In genomic region chr10:89206402-89207180, GRCh38 we compare ENCODE assay signal across 8 cellular contexts. TPM values are rescaled to one million over a fixed set of nuclear protein-coding genes. Genes with fewer than 3 reads are reported as not detected.
DNase-seq lines count a peak whose midpoint lies in the region; ATAC-seq and TF ChIP-seq lines count a peak whose summit lies in the region.

No MANE protein-coding gene starts in this region.

- POLR2A ChIA-PET in RWPE1 (lab: Yijun Ruan, JAX; ENCODE audit: low non-redundant PET): no interaction called here

- peak overlapping the region; percentile 51 for H3K4me3 ChIP-seq in WI38 (ENCODE audit: low read depth, low read length)
- peak overlapping the region; percentile 56 for H3K4me3 ChIP-seq in effector memory CD4-positive, alpha-beta T cell (ENCODE audit: insufficient read depth, low read depth, low read length, poor library complexity, severe bottlenecking)
- H3K4me3 ChIP-seq in mucosa of descending colon: no peak overlapping the region
- H3K4me3 ChIP-seq in thyroid gland (replicated peaks in 1 of 3): peak overlapping the region in 1 of 3 donors; percentile 41

- DNase-seq in NCI-H82 (lab: John Stamatoyannopoulos, UW) (peak; percentile 14), NCI-H82 treated with DMSO at 0.1 percent for 48 hours (lab: John Stamatoyannopoulos, UW; ENCODE audit: unreplicated experiment) (no peak), mucosa of descending colon (peak; percentile 19 to 60 (median 44)), thyroid gland (peak; percentile 12 to 13), RWPE1 (ENCODE audit: low spot score) (no peak)
- peak in 2 of 3 donors; percentile 22 to 34 for DNase-seq in effector memory CD4-positive, alpha-beta T cell

- CTCF ChIA-PET in RWPE1 (lab: Yijun Ruan, JAX): interaction anchor here (1.1 to 2.7 kb wide), 3 partner anchors 11 to 272 kb away, joined by 3 to 20 read pairs (median 6); no protein-coding TSS in a partner anchor

- 13% methylated on average over 18 to 41 of the region's 42 CpGs for WGBS in thyroid gland, 2 donors

- H3K36me3 ChIP-seq in effector memory CD4-positive, alpha-beta T cell (ENCODE audit: control insufficient read depth, insufficient read depth, low read length): no peaks in the 10 kb centered on the region
- no peaks in the 10 kb centered on the region for H3K36me3 ChIP-seq in mucosa of descending colon (ENCODE audit: low read depth)
- no peaks in the 10 kb centered on the region for H3K36me3 ChIP-seq in thyroid gland

- no peak overlapping the region for H3K27ac ChIP-seq in effector memory CD4-positive, alpha-beta T cell (ENCODE audit: insufficient read depth, low read length, poor library complexity, severe bottlenecking)
- H3K27ac ChIP-seq in thyroid gland (no peak overlapping the region), RWPE1 (no peak overlapping the region)

- no peaks in the 10 kb centered on the region for H3K9me3 ChIP-seq in effector memory CD4-positive, alpha-beta T cell (ENCODE audit: control insufficient read depth, low read length)
- H3K9me3 ChIP-seq in mucosa of descending colon (no peaks in the 10 kb centered on the region), thyroid gland (no peaks in the 10 kb centered on the region)

- ATAC-seq in mucosa of descending colon (peak; percentile 58), GM19035 (IDR thresholded peaks at IDR 0.05; ENCODE audit: unreplicated experiment) (no peak)

- intact Hi-C loops in mucosa of descending colon (cut with DNase I, micrococcal nuclease) (no loop called here), thyroid gland (cut with DNase I) (loop anchor here (10.0 kb wide), 1 partner anchor 372 kb away; no protein-coding TSS in a partner anchor)

- TF ChIP-seq CTCF in WI38 (IDR thresholded peaks at IDR 0.05; ENCODE audit: low read depth, low read length) (no peak), mucosa of descending colon (IDR thresholded peaks at IDR 0.05) (no peak), thyroid gland (IDR thresholded peaks at IDR 0.05) (no peak), RWPE1 (conservative IDR thresholded peaks at IDR 0.05; ENCODE audit: low read depth) (no peak)

- peaks cover 16% of the 10 kb centered on the region for H3K4me1 ChIP-seq in effector memory CD4-positive, alpha-beta T cell (ENCODE audit: control insufficient read depth, insufficient read depth, low read length, poor library complexity, severe bottlenecking)
- H3K4me1 ChIP-seq in mucosa of descending colon (ENCODE audit: low read depth): peaks cover 19% of the 10 kb centered on the region
- H3K4me1 ChIP-seq in thyroid gland: peaks cover 14 to 18% of the 10 kb centered on the region in 2 donors

- H3K27me3 ChIP-seq in effector memory CD4-positive, alpha-beta T cell (replicated peaks; ENCODE audit: control insufficient read depth, insufficient read depth, low read length, poor library complexity, severe bottlenecking): peaks cover 14% of the 10 kb centered on the region
- H3K27me3 ChIP-seq in thyroid gland: no peaks in the 10 kb centered on the region

- TF ChIP-seq POLR2A in thyroid gland (IDR thresholded peaks at IDR 0.05): no peak

RNA-seq across cellular contexts. Expression of gene CH25H, which starts 0.5 kb away (rescaled TPM):
- total RNA-seq in mucosa of descending colon (1 to 10 TPM in 1 of 3 donors, under 1 TPM in 2; 0.80 to 1.2 (median 0.84) TPM), thyroid gland (1 to 10 TPM in 2 of 4 donors, under 1 TPM in 1, not detected in 1; 0.44 to 6.3 (median 3.4) TPM)

RNA-seq across cellular contexts. Expression of gene LIPA, which starts 45.0 kb away (rescaled TPM):
- total RNA-seq in mucosa of descending colon (10 to 100 TPM; 20.6 to 34.5 (median 29.6) TPM), thyroid gland (10 to 100 TPM; 29.1 to 45.8 (median 33.9) TPM)

Comparison
In these comparisons a context has a peak if more than half of its experiments do, and no peak if none do; other contexts are left out.
1. DNase-seq: peak in NCI-H82 (single experiment), effector memory CD4-positive, alpha-beta T cell (2 of 3), mucosa of descending colon (3 of 3) and thyroid gland (2 of 2); none in NCI-H82 treated with DMSO at 0.1 percent for 48 hours (single experiment) and RWPE1 (single experiment).